In the genomic region with DNA sequence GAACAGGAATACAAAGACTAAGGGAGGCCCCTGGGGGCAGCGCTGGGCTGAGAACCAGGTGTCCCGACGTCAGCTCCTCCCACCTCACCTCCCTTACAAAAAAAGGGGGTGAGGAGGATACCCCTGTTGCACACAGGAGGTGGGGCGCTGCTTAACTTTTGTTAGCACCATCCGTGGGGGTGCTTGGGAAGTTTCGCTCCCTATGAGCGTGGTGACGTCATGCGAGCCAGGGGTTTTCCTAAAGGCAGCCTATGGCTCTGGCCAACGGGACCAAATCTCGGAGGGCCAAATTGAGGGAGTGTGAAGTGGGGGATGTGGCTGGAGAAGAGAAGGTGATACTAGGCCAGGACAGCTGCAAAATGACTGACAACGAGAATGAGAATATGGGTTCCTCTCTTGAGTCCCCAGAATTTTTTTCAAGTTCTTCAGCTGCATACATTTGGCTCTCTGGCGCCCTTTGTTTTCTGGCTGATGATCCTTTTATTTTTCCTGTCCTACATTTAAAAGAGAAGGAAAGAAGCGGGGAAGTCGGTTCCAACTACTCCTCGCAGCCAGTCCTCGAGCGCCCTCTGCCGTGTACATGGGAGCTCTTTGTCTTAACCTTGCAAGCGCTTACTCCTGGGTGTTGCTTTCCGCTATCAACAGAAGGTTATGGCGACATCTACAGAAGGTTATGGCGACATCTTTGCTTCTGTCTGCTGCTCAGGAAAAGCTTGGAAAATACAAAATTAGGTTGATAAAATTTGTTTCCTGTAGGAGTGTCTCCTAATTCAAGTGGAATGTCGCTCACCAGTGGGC, we compare ENCODE assay signal across 8 cellular contexts. TPM values are rescaled to one million over a fixed set of nuclear protein-coding genes. Genes with fewer than 3 reads are reported as not detected.
DNase-seq lines count a peak whose midpoint lies in the region; ATAC-seq and TF ChIP-seq lines count a peak whose summit lies in the region.

No MANE protein-coding gene starts in this region.

- no peak for TF ChIP-seq POLR2A in erythroblast (IDR thresholded peaks at IDR 0.05; ENCODE audit: low read length)

- DNase-seq in GM03348 (ENCODE audit: low spot score) (peak; percentile 86), erythroblast (lab: John Stamatoyannopoulos, UW) (peak; percentile 65 to 81), mesothelial cell of epicardium (ENCODE audit: low spot score in 2 of 2, unreplicated experiment in 2 of 2) (peak; percentile 68 to 90), NCI-H524 treated with DMSO at 0.1 percent for 48 hours (lab: John Stamatoyannopoulos, UW) (no peak)
- DNase-seq in Jurkat, Clone E6-1 (ENCODE audit: low read depth, low spot score), result peak; percentile 41
- DNase-seq in T-helper 2 cell treated with Interferon-gamma antibody and Interleukin-4, amounts not matched to agents 5 μg/mL and 100 μg/mL, for 36 hours (ENCODE audit: low spot score), result peak; percentile 45

- peak; percentile 69 for TF ChIP-seq CTCF in mesothelial cell of epicardium (IDR thresholded peaks at IDR 0.05; ENCODE audit: unreplicated experiment)

- H3K4me3 ChIP-seq in Jurkat, Clone E6-1 (ENCODE audit: low read length), result no peak overlapping the region

- peaks cover 7% of the 10 kb centered on the region for H3K27me3 Mint-ChIP-seq in T-helper 2 cell treated with Interferon-gamma antibody and Interleukin-4, amounts not matched to agents 5 μg/mL and 100 μg/mL, for 36 hours (ENCODE audit: low read depth)
- H3K27me3 Mint-ChIP-seq in mesothelial cell of epicardium (ENCODE audit: low read depth), result no peaks in the 10 kb centered on the region

- H3K36me3 Mint-ChIP-seq in T-helper 2 cell treated with Interferon-gamma antibody and Interleukin-4, amounts not matched to agents 5 μg/mL and 100 μg/mL, for 36 hours (ENCODE audit: low read depth), result no peaks in the 10 kb centered on the region
- no peaks in the 10 kb centered on the region for H3K36me3 Mint-ChIP-seq in mesothelial cell of epicardium

- ATAC-seq in GM21619 (IDR thresholded peaks at IDR 0.05; ENCODE audit: unreplicated experiment), result peak; percentile 76

- H3K4me3 Mint-ChIP-seq in T-helper 2 cell treated with Interferon-gamma antibody and Interleukin-4, amounts not matched to agents 5 μg/mL and 100 μg/mL, for 36 hours, result peak overlapping the region; percentile 57
- H3K4me3 Mint-ChIP-seq in mesothelial cell of epicardium, result peak overlapping the region; percentile 70

- H3K4me1 Mint-ChIP-seq in T-helper 2 cell treated with Interferon-gamma antibody and Interleukin-4, amounts not matched to agents 5 μg/mL and 100 μg/mL, for 36 hours (ENCODE audit: low read depth), result peaks cover 8% of the 10 kb centered on the region
- peaks cover 24% of the 10 kb centered on the region for H3K4me1 Mint-ChIP-seq in mesothelial cell of epicardium

- H3K27ac Mint-ChIP-seq in T-helper 2 cell treated with Interferon-gamma antibody and Interleukin-4, amounts not matched to agents 5 μg/mL and 100 μg/mL, for 36 hours, result no peak overlapping the region
- peak overlapping the region; percentile 55 for H3K27ac Mint-ChIP-seq in mesothelial cell of epicardium

- peak overlapping the region; percentile 69 for H3K27ac ChIP-seq in temporal lobe (ENCODE audit: low read depth, low read length)

- no peaks in the 10 kb centered on the region for H3K9me3 Mint-ChIP-seq in T-helper 2 cell treated with Interferon-gamma antibody and Interleukin-4, amounts not matched to agents 5 μg/mL and 100 μg/mL, for 36 hours
- no peaks in the 10 kb centered on the region for H3K9me3 Mint-ChIP-seq in mesothelial cell of epicardium

RNA-seq across cellular contexts. Expression of a gene that starts 48.0 kb away (rescaled TPM):
- polyA plus RNA-seq in Jurkat, Clone E6-1 (2012; ENCODE audit: insufficient read depth, insufficient read length), result not detected
- 0.20 to 0.33 TPM (median 0.20 TPM) in 3 replicates for total RNA-seq in mesothelial cell of epicardium
- total RNA-seq in temporal lobe, result not detected
